ENCODE assay signal across 9 cellular contexts in the genomic region with DNA sequence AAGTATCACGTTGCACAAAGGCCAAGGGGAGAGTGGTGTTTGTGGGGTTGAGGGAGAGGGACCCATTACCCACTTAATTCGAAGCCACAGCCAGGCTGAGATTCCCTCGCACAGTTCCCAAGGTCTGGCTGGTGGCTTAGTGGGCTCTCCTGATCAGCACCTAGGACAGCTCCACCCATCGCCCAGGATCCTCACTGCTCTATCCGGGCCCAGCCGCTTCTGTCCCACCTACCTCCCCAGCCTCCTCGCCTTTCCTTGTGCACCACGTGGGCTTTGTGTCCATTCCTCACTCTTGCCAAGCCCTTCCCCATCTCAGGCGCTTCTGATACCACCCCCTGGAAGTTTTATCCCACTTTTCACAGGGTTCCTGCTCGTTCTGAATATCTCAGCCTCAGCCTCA.
DNase-seq lines count a peak whose midpoint lies in the region; ATAC-seq and TF ChIP-seq lines count a peak whose summit lies in the region.
"Had no signal": no experiment of that assay in that cellular context is flagged by ENCODE, and none has a peak within 500 bp of the region (broad histone marks: within the 10 kb centered on the region; RNA-seq: fewer than 3 reads in every experiment).

No MANE protein-coding gene starts in this region.

- no peak overlapping the region for H3K9ac ChIP-seq in neural progenitor cell

- H3K4me2 ChIP-seq in neural progenitor cell, result no peak overlapping the region

- H3K27ac ChIP-seq in neural progenitor cell (no peak overlapping the region), coronary artery (no peak overlapping the region)
- H3K27ac ChIP-seq: neutrophil had no signal

- H3F3A ChIP-seq in neural progenitor cell (ENCODE audit: low read depth), result peaks cover 15% of the 10 kb centered on the region

- no peaks in the 10 kb centered on the region for H3K9me3 Mint-ChIP-seq in neural progenitor cell

- no peaks in the 10 kb centered on the region for H3K79me2 ChIP-seq in neural progenitor cell (ENCODE audit: low read depth)

- no peak overlapping the region for H3K27ac Mint-ChIP-seq in neural progenitor cell

- no peaks in the 10 kb centered on the region for H3K36me3 Mint-ChIP-seq in neural progenitor cell

- H3K4me3 ChIP-seq in cardiac fibroblast (replicated peaks in 1 of 2; ENCODE audit: low read depth in 2 of 2, low read length in 2 of 2), result no peak overlapping the region
- no peak overlapping the region for H3K4me3 ChIP-seq in neural progenitor cell
- no peak overlapping the region for H3K4me3 ChIP-seq in coronary artery

- H3K4me1 Mint-ChIP-seq in neural progenitor cell, result no peaks in the 10 kb centered on the region

- no peak overlapping the region for H3K4me3 Mint-ChIP-seq in neural progenitor cell

- CTCF ChIA-PET in GM10248 (lab: Yijun Ruan, JAX), result no interaction called here

- peak; percentile 47 for DNase-seq in GM10248 (ENCODE audit: extremely low spot score)
- DNase-seq in NCI-H1048 (lab: John Stamatoyannopoulos, UW), result peak; percentile 10
- peak; percentile 6 to 14 for DNase-seq in cardiac fibroblast (ENCODE audit: low read depth in 2 of 2)
- DNase-seq in neural progenitor cell (ENCODE audit: low spot score), result peak; percentile 92
- DNase-seq in COLO668 (lab: John Stamatoyannopoulos, UW; ENCODE audit: unreplicated experiment), result no peak
- DNase-seq in coronary artery (ENCODE audit: low spot score), result no peak
- no peak for DNase-seq in NCI-H1930 (lab: John Stamatoyannopoulos, UW)

- H3K27me3 ChIP-seq in neural progenitor cell, result peaks cover 91% of the 10 kb centered on the region

- POLR2A ChIA-PET in GM10248 (lab: Yijun Ruan, JAX), result no interaction called here

- H2AFZ ChIP-seq in neural progenitor cell (replicated peaks), result no peak overlapping the region

- peaks cover 27% of the 10 kb centered on the region for H4K20me1 ChIP-seq in neural progenitor cell (ENCODE audit: low read depth)

- no peak for ATAC-seq in HG03135 (IDR thresholded peaks at IDR 0.05; ENCODE audit: unreplicated experiment)

- no peaks in the 10 kb centered on the region for H3K36me3 ChIP-seq in neural progenitor cell
- H3K36me3 ChIP-seq: neutrophil had no signal

- no peak for TF ChIP-seq CTCF in GM10248 (IDR thresholded peaks at IDR 0.05; ENCODE audit: control extremely low read depth, extremely low read depth, low read depth, missing control alignments)
- no peak for TF ChIP-seq CTCF in cardiac fibroblast (IDR thresholded peaks at IDR 0.05; ENCODE audit: low read depth, low read length)
- no peak for TF ChIP-seq CTCF in neural progenitor cell (IDR thresholded peaks at IDR 0.05)
- no peak for TF ChIP-seq CTCF in coronary artery (IDR thresholded peaks at IDR 0.05)

- no peaks in the 10 kb centered on the region for H3K9me3 ChIP-seq in neural progenitor cell (ENCODE audit: low read depth)
- H3K9me3 ChIP-seq: neutrophil had no signal

- peaks cover 23% of the 10 kb centered on the region for H3K27me3 Mint-ChIP-seq in neural progenitor cell (ENCODE audit: insufficient read depth, low read depth)

- peaks cover 15% of the 10 kb centered on the region for H3K4me1 ChIP-seq in neural progenitor cell

Comparison
In these comparisons a context has a peak if more than half of its experiments do, and no peak if none do; other contexts are left out.
1. DNase-seq: peak in GM10248 (single experiment), NCI-H1048 (single experiment), cardiac fibroblast (2 of 2) and neural progenitor cell (single experiment); none in COLO668 (single experiment), coronary artery (single experiment) and NCI-H1930 (0 of 2).